In the genomic region with DNA sequence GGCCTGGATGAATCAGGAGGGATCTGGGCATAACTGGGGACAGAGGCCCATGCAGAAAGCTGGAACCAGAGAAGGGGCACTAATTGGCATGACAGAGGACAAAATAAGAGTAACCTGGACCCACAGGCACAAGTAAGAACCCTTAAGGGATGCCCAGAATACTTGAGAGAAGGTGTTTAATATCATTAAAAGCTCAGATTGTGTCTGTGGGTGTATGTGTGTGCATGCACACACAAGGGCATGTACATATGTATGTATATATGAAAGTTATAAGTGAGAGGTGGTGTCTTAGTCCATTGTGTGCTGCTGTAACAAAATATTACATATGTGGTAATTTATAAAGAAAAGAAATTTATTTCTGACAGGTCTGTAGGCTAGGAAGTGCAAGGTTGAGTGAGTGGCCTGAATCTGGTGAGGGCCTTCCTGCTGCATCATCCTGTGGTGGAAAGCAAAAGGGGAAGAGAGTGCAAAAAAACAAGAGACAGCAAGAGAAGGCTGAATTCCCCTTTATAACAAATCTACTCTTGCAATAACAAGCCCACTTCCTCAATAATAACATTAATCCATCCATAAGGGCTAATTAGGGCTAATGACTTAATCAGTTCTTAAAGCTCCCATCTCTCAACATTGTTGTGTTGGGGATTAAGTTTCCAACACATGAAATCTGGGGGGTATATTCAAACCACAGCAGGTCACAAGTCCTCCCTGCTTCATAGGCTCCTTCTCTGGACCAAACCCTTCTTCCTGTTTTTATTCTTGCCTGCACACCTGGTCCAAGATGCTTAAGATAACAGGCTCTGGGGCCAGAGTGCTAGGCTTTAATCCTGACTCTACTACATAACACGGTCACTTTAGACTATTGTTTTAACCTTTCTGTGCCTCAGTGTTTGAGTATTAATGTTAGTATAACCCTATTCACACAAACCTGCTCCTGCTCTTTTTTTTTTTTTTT, we compare ENCODE assay signal across 10 cellular contexts.
DNase-seq lines count a peak whose midpoint lies in the region; ATAC-seq and TF ChIP-seq lines count a peak whose summit lies in the region.
"Had no signal": no experiment of that assay in that cellular context is flagged by ENCODE, and none has a peak within 500 bp of the region (broad histone marks: within the 10 kb centered on the region; RNA-seq: fewer than 3 reads in every experiment).

No MANE protein-coding gene starts in this region.

- TF ChIP-seq CTCF in colonic mucosa (IDR thresholded peaks at IDR 0.05): no peak

- 69% methylated on average over 1 of the region's 1 CpG for WGBS in right cardiac atrium

- H3K9ac ChIP-seq in colonic mucosa (ENCODE audit: low read depth in 2 of 2, low read length in 2 of 2): no peak overlapping the region

- intact Hi-C loops in colonic mucosa (cut with DNase I) (no loop called here), right cardiac atrium (cut with DNase I) (no loop called here)

- peak; percentile 60 for ATAC-seq in GM18499 (IDR thresholded peaks at IDR 0.05; ENCODE audit: insufficient read depth, unreplicated experiment)
- peak; percentile 81 for ATAC-seq in GM21619 (IDR thresholded peaks at IDR 0.05; ENCODE audit: unreplicated experiment)
- peak; percentile 64 for ATAC-seq in HG03469 (IDR thresholded peaks at IDR 0.05; ENCODE audit: unreplicated experiment)
- no peak for ATAC-seq in right cardiac atrium
- no peak for ATAC-seq in SK-N-SH treated with all-trans-retinoic acid at 6 μM for 48 hours
- ATAC-seq: heart left ventricle, WTC11 had no signal

- peak overlapping the region; percentile 2 for H3K27ac Mint-ChIP-seq in activated naive CD8-positive, alpha-beta T cell treated with anti-CD3 and anti-CD28 coated beads for 36 hours
- H3K27ac Mint-ChIP-seq: WTC11 had no signal

- H3K27ac ChIP-seq in colonic mucosa (no peak overlapping the region), right cardiac atrium (ENCODE audit: low read length) (no peak overlapping the region)
- H3K27ac ChIP-seq: heart left ventricle had no signal

- no peaks in the 10 kb centered on the region for H3K36me3 Mint-ChIP-seq in activated naive CD8-positive, alpha-beta T cell treated with anti-CD3 and anti-CD28 coated beads for 36 hours
- H3K36me3 Mint-ChIP-seq: WTC11 had no signal

- H3K4me3 ChIP-seq in colonic mucosa (no peak overlapping the region), right cardiac atrium (ENCODE audit: low read length) (no peak overlapping the region)
- H3K4me3 ChIP-seq: heart left ventricle had no signal

- no peaks in the 10 kb centered on the region for H3K9me3 Mint-ChIP-seq in activated naive CD8-positive, alpha-beta T cell treated with anti-CD3 and anti-CD28 coated beads for 36 hours
- H3K9me3 Mint-ChIP-seq: WTC11 had no signal

- H3K27me3 ChIP-seq in colonic mucosa (no peaks in the 10 kb centered on the region), right cardiac atrium (ENCODE audit: control insufficient read depth, insufficient read depth) (no peaks in the 10 kb centered on the region)
- H3K27me3 ChIP-seq: heart left ventricle had no signal

- no peaks in the 10 kb centered on the region for H3K27me3 Mint-ChIP-seq in activated naive CD8-positive, alpha-beta T cell treated with anti-CD3 and anti-CD28 coated beads for 36 hours

- H3K4me1 ChIP-seq in colonic mucosa (no peaks in the 10 kb centered on the region), right cardiac atrium (ENCODE audit: control insufficient read depth, insufficient read depth, low read length) (no peaks in the 10 kb centered on the region)

- no peaks in the 10 kb centered on the region for H3K4me1 Mint-ChIP-seq in activated naive CD8-positive, alpha-beta T cell treated with anti-CD3 and anti-CD28 coated beads for 36 hours
- H3K4me1 Mint-ChIP-seq: WTC11 had no signal

- no peak for DNase-seq in activated naive CD8-positive, alpha-beta T cell treated with anti-CD3 and anti-CD28 coated beads for 36 hours
- DNase-seq in colonic mucosa: no peak
- no peak for DNase-seq in right cardiac atrium
- no peak for DNase-seq in NCI-H526 treated with DMSO at 0.1 percent for 48 hours (lab: John Stamatoyannopoulos, UW)
- DNase-seq: heart left ventricle had no signal

- no peak overlapping the region for H3K4me3 Mint-ChIP-seq in activated naive CD8-positive, alpha-beta T cell treated with anti-CD3 and anti-CD28 coated beads for 36 hours
- H3K4me3 Mint-ChIP-seq: WTC11 had no signal

- H3K36me3 ChIP-seq in colonic mucosa: no peaks in the 10 kb centered on the region
- H3K36me3 ChIP-seq: heart left ventricle had no signal

- no peaks in the 10 kb centered on the region for H3K9me3 ChIP-seq in colonic mucosa
- no peaks in the 10 kb centered on the region for H3K9me3 ChIP-seq in right cardiac atrium (ENCODE audit: control insufficient read depth, low read length)
- H3K9me3 ChIP-seq: heart left ventricle had no signal

TF ChIP-seq in SK-N-SH treated with all-trans-retinoic acid at 6 μM for 48 hours, 23 proteins besides CTCF, POLR2A, EP300 and RAD21:
- no peak for TF ChIP-seq ISL1 (CRISPR knock-in tag; IDR thresholded peaks at IDR 0.05)
- TF ChIP-seq, protein P1, sequence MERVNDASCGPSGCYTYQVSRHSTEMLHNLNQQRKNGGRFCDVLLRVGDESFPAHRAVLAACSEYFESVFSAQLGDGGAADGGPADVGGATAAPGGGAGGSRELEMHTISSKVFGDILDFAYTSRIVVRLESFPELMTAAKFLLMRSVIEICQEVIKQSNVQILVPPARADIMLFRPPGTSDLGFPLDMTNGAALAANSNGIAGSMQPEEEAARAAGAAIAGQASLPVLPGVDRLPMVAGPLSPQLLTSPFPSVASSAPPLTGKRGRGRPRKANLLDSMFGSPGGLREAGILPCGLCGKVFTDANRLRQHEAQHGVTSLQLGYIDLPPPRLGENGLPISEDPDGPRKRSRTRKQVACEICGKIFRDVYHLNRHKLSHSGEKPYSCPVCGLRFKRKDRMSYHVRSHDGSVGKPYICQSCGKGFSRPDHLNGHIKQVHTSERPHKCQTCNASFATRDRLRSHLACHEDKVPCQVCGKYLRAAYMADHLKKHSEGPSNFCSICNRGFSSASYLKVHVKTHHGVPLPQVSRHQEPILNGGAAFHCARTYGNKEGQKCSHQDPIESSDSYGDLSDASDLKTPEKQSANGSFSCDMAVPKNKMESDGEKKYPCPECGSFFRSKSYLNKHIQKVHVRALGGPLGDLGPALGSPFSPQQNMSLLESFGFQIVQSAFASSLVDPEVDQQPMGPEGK (CRISPR knock-in tag; IDR thresholded peaks at IDR 0.05; ENCODE audit: borderline replicate concordance): no peak
- TF ChIP-seq GLIS3 (CRISPR knock-in tag; IDR thresholded peaks at IDR 0.05): no peak
- TF ChIP-seq CSDC2 (CRISPR knock-in tag; IDR thresholded peaks at IDR 0.05): no peak
- TF ChIP-seq, protein P2, sequence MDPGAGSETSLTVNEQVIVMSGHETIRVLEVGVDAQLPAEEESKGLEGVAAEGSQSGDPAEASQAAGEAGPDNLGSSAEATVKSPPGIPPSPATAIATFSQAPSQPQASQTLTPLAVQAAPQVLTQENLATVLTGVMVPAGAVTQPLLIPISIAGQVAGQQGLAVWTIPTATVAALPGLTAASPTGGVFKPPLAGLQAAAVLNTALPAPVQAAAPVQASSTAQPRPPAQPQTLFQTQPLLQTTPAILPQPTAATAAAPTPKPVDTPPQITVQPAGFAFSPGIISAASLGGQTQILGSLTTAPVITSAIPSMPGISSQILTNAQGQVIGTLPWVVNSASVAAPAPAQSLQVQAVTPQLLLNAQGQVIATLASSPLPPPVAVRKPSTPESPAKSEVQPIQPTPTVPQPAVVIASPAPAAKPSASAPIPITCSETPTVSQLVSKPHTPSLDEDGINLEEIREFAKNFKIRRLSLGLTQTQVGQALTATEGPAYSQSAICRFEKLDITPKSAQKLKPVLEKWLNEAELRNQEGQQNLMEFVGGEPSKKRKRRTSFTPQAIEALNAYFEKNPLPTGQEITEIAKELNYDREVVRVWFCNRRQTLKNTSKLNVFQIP (CRISPR knock-in tag; IDR thresholded peaks at IDR 0.05; ENCODE audit: borderline replicate concordance, low read depth): no peak
- TF ChIP-seq, protein P3, sequence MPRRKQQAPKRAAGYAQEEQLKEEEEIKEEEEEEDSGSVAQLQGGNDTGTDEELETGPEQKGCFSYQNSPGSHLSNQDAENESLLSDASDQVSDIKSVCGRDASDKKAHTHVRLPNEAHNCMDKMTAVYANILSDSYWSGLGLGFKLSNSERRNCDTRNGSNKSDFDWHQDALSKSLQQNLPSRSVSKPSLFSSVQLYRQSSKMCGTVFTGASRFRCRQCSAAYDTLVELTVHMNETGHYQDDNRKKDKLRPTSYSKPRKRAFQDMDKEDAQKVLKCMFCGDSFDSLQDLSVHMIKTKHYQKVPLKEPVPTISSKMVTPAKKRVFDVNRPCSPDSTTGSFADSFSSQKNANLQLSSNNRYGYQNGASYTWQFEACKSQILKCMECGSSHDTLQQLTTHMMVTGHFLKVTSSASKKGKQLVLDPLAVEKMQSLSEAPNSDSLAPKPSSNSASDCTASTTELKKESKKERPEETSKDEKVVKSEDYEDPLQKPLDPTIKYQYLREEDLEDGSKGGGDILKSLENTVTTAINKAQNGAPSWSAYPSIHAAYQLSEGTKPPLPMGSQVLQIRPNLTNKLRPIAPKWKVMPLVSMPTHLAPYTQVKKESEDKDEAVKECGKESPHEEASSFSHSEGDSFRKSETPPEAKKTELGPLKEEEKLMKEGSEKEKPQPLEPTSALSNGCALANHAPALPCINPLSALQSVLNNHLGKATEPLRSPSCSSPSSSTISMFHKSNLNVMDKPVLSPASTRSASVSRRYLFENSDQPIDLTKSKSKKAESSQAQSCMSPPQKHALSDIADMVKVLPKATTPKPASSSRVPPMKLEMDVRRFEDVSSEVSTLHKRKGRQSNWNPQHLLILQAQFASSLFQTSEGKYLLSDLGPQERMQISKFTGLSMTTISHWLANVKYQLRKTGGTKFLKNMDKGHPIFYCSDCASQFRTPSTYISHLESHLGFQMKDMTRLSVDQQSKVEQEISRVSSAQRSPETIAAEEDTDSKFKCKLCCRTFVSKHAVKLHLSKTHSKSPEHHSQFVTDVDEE (CRISPR knock-in tag; IDR thresholded peaks at IDR 0.05): no peak
- no peak for TF ChIP-seq ZNF70 (CRISPR knock-in tag; IDR thresholded peaks at IDR 0.05)
- TF ChIP-seq ARNTL (CRISPR knock-in tag; IDR thresholded peaks at IDR 0.05; ENCODE audit: borderline replicate concordance, low read depth): no peak
- no peak for TF ChIP-seq ZNF565 (CRISPR knock-in tag; conservative IDR thresholded peaks at IDR 0.05; ENCODE audit: low read depth)
- TF ChIP-seq SNAI2 (CRISPR knock-in tag; IDR thresholded peaks at IDR 0.05): no peak
- no peak for TF ChIP-seq TCF4 (CRISPR knock-in tag; IDR thresholded peaks at IDR 0.05; ENCODE audit: borderline replicate concordance)
- no peak for TF ChIP-seq ESRRG (CRISPR knock-in tag; IDR thresholded peaks at IDR 0.05)
- no peak for TF ChIP-seq ZC3H10 (CRISPR knock-in tag; IDR thresholded peaks at IDR 0.05)

Comparison
In these comparisons a context has a peak if more than half of its experiments do, and no peak if none do; other contexts are left out.
1. ATAC-seq: peak in GM18499 (single experiment), GM21619 (single experiment) and HG03469 (single experiment); none in right cardiac atrium (0 of 2) and SK-N-SH treated with all-trans-retinoic acid at 6 μM for 48 hours (single experiment).